ENCODE assay signal across 17 cellular contexts in the genomic region with DNA sequence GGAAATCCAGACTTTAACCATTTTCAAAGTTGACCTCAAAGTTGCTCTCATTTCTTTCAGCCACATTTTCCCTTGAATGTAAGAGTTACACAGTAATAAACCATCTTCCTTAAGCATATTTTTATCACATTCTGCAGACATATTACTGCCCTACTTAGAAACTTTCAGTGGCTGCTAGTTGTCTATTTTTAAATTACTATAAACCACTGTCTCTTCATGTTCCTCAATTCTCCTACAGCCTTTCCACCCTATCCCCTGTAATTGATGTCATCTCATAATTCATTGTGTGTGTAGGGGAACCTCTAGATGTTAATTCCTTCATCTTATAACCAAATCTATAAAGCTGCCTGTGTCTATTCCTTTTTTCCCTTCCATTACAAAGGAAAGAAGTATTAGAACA.
"Had no signal": no experiment of that assay in that cellular context is flagged by ENCODE, and none has a peak within 500 bp of the region (broad histone marks: within the 10 kb centered on the region; RNA-seq: fewer than 3 reads in every experiment).

No MANE protein-coding gene starts in this region.

- H3K4me3 Mint-ChIP-seq: activated CD4-positive, alpha-beta memory T cell treated with anti-CD3 and anti-CD28 coated beads, Interleukin-2, amount 10 ng/mL, durations not matched to agents 7 days and 5 days; activated CD8-positive, alpha-beta memory T cell treated with anti-CD3 and anti-CD28 coated beads, Interleukin-2, amount 10 ng/mL, durations not matched to agents 7 days and 5 days; activated naive CD8-positive, alpha-beta T cell treated with anti-CD3 and anti-CD28 coated beads for 36 hours; activated T-helper 17 cell treated with anti-CD3 and anti-CD28 coated beads, Interleukin-2, amount 50 U/mL, for 72 hours; immature natural killer cell had no signal

- H3K27me3 ChIP-seq: thyroid gland had no signal

- H3K9me3 ChIP-seq: left ventricle myocardium inferior, thyroid gland had no signal

- H3K36me3 ChIP-seq: left ventricle myocardium inferior, thyroid gland had no signal

- H3K27me3 Mint-ChIP-seq: activated CD4-positive, alpha-beta memory T cell treated with anti-CD3 and anti-CD28 coated beads, Interleukin-2, amount 10 ng/mL, durations not matched to agents 7 days and 5 days; activated CD8-positive, alpha-beta memory T cell treated with anti-CD3 and anti-CD28 coated beads, Interleukin-2, amount 10 ng/mL, durations not matched to agents 7 days and 5 days; activated naive CD8-positive, alpha-beta T cell treated with anti-CD3 and anti-CD28 coated beads for 36 hours; activated T-helper 17 cell treated with anti-CD3 and anti-CD28 coated beads, Interleukin-2, amount 50 U/mL, for 72 hours had no signal

- H3K4me1 ChIP-seq: left ventricle myocardium inferior, thyroid gland had no signal

- H3K4me3 ChIP-seq: left ventricle myocardium inferior, thyroid gland had no signal

- H3K36me3 Mint-ChIP-seq: activated CD8-positive, alpha-beta memory T cell treated with anti-CD3 and anti-CD28 coated beads, Interleukin-2, amount 10 ng/mL, durations not matched to agents 7 days and 5 days; activated naive CD8-positive, alpha-beta T cell treated with anti-CD3 and anti-CD28 coated beads for 36 hours; immature natural killer cell had no signal

- ATAC-seq: activated CD8-positive, alpha-beta memory T cell treated with anti-CD3 and anti-CD28 coated beads, Interleukin-2, amount 10 ng/mL, durations not matched to agents 7 days and 5 days; activated T-helper 17 cell treated with anti-CD3 and anti-CD28 coated beads, Interleukin-2, amount 50 U/mL, for 72 hours had no signal

- H3K27ac Mint-ChIP-seq: activated CD4-positive, alpha-beta memory T cell treated with anti-CD3 and anti-CD28 coated beads, Interleukin-2, amount 10 ng/mL, durations not matched to agents 7 days and 5 days; activated CD8-positive, alpha-beta memory T cell treated with anti-CD3 and anti-CD28 coated beads, Interleukin-2, amount 10 ng/mL, durations not matched to agents 7 days and 5 days; activated naive CD8-positive, alpha-beta T cell treated with anti-CD3 and anti-CD28 coated beads for 36 hours; activated T-helper 17 cell treated with anti-CD3 and anti-CD28 coated beads, Interleukin-2, amount 50 U/mL, for 72 hours; immature natural killer cell had no signal

- DNase-seq: activated CD4-positive, alpha-beta memory T cell treated with anti-CD3 and anti-CD28 coated beads, Interleukin-2, amount 10 ng/mL, durations not matched to agents 7 days and 5 days; activated CD4-positive, alpha-beta T cell treated with anti-CD3 and anti-CD28 coated beads for 48 hours; activated CD4-positive, CD25-positive, alpha-beta regulatory T cell; activated CD8-positive, alpha-beta memory T cell treated with anti-CD3 and anti-CD28 coated beads, Interleukin-2, amount 10 ng/mL, durations not matched to agents 7 days and 5 days; activated naive CD4-positive, alpha-beta T cell; activated naive CD8-positive, alpha-beta T cell treated with anti-CD3 and anti-CD28 coated beads for 36 hours; amniotic stem cell; immature natural killer cell; kidney glomerular epithelial cell; left ventricle myocardium inferior; mammary epithelial cell; midbrain; occipital lobe; retina; stimulated activated naive CD4-positive, alpha-beta T cell; thyroid gland had no signal

- H3K9me3 Mint-ChIP-seq: activated CD4-positive, alpha-beta memory T cell treated with anti-CD3 and anti-CD28 coated beads, Interleukin-2, amount 10 ng/mL, durations not matched to agents 7 days and 5 days; activated naive CD8-positive, alpha-beta T cell treated with anti-CD3 and anti-CD28 coated beads for 36 hours; activated T-helper 17 cell treated with anti-CD3 and anti-CD28 coated beads, Interleukin-2, amount 50 U/mL, for 72 hours; immature natural killer cell had no signal

- H3K27ac ChIP-seq: left ventricle myocardium inferior, thyroid gland had no signal

- H3K4me1 Mint-ChIP-seq: activated T-helper 17 cell treated with anti-CD3 and anti-CD28 coated beads, Interleukin-2, amount 50 U/mL, for 72 hours had no signal
